Comparison of ENCODE assay signal across 1 cellular context in the genomic region with DNA sequence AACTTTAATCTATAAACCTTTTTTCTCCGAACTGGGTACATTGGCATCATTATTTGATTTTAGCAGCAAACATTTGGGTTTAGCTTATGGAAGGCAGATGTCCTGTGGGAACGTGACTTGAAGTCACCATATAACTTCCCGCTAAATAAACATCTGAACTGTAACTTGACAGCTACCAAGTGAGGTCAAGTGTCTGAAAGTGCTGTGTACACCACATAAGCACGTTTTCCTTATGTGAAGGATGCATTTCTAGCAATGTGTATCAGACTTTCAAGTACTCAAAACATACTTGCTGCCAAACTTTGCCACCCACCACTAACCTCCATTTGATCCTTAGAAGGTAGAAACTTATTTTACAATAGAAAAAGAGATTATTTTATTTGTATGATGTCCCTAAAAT.
TF ChIP-seq lines count a peak whose summit lies in the region.

No MANE protein-coding gene starts in this region.

TF ChIP-seq in HEK293, 187 proteins besides CTCF, POLR2A, EP300 and RAD21 (continued from another document and continues in another):
- TF ChIP-seq ZNF324 (tag by site-specific recombination; IDR thresholded peaks at IDR 0.05) (no peak), KLF7 (tag by site-specific recombination; IDR thresholded peaks at IDR 0.05; ENCODE audit: borderline replicate concordance) (no peak), ZNF174 (tag by site-specific recombination; IDR thresholded peaks at IDR 0.05) (no peak), ZNF121 (tag by site-specific recombination; IDR thresholded peaks at IDR 0.05) (no peak), ZNF155 (tag by site-specific recombination; IDR thresholded peaks at IDR 0.05) (no peak), ZNF114 (tag by site-specific recombination; IDR thresholded peaks at IDR 0.05) (no peak), YY1 (tag by site-specific recombination; IDR thresholded peaks at IDR 0.05) (no peak), ZBTB7A (tag by site-specific recombination; IDR thresholded peaks at IDR 0.05; ENCODE audit: low read depth) (no peak), ZNF274 (IDR thresholded peaks at IDR 0.05; ENCODE audit: low read length) (no peak), ZNF274 (tag by site-specific recombination; IDR thresholded peaks at IDR 0.05; ENCODE audit: borderline replicate concordance) (no peak), ZNF391 (tag by site-specific recombination; IDR thresholded peaks at IDR 0.05; ENCODE audit: borderline replicate concordance, low read depth) (no peak), ZNF133 (tag by site-specific recombination; IDR thresholded peaks at IDR 0.05) (no peak), ZNF169 (tag by site-specific recombination; IDR thresholded peaks at IDR 0.05) (no peak), ZNF785 (tag by site-specific recombination; IDR thresholded peaks at IDR 0.05) (no peak), ZBTB1 (tag by site-specific recombination; IDR thresholded peaks at IDR 0.05) (no peak), MEIS1 (CRISPR knock-in tag; IDR thresholded peaks at IDR 0.05; ENCODE audit: borderline replicate concordance) (no peak), KLF8 (tag by site-specific recombination; IDR thresholded peaks at IDR 0.05) (peak; percentile 39; the same call in 1 of the 2 replicates), ZNF514 (tag by site-specific recombination; IDR thresholded peaks at IDR 0.05) (no peak), ZNF677 (tag by site-specific recombination; IDR thresholded peaks at IDR 0.05) (no peak), OVOL3 (tag by site-specific recombination; IDR thresholded peaks at IDR 0.05) (peak; percentile 100), ZBTB20 (tag by site-specific recombination; IDR thresholded peaks at IDR 0.05) (no peak)
- TF ChIP-seq, protein P1, sequence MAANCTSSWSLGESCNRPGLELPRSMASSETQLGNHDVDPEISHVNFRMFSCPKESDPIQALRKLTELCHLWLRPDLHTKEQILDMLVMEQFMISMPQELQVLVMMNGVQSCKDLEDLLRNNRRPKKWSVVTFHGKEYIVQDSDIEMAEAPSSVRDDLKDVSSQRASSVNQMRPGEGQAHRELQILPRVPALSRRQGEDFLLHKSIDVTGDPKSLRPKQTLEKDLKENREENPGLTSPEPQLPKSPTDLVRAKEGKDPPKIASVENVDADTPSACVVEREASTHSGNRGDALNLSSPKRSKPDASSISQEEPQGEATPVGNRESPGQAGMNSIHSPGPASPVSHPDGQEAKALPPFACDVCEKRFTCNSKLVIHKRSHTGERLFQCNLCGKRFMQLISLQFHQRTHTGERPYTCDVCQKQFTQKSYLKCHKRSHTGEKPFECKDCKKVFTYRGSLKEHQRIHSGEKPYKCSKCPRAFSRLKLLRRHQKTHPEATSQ (tag by site-specific recombination; IDR thresholded peaks at IDR 0.05), result peak; percentile 21; the same call in 1 of the 2 replicates
- TF ChIP-seq, protein P2, sequence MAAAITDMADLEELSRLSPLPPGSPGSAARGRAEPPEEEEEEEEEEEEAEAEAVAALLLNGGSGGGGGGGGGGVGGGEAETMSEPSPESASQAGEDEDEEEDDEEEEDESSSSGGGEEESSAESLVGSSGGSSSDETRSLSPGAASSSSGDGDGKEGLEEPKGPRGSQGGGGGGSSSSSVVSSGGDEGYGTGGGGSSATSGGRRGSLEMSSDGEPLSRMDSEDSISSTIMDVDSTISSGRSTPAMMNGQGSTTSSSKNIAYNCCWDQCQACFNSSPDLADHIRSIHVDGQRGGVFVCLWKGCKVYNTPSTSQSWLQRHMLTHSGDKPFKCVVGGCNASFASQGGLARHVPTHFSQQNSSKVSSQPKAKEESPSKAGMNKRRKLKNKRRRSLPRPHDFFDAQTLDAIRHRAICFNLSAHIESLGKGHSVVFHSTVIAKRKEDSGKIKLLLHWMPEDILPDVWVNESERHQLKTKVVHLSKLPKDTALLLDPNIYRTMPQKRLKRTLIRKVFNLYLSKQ (tag by site-specific recombination; IDR thresholded peaks at IDR 0.05; ENCODE audit: borderline replicate concordance), result no peak
- TF ChIP-seq, protein P3, sequence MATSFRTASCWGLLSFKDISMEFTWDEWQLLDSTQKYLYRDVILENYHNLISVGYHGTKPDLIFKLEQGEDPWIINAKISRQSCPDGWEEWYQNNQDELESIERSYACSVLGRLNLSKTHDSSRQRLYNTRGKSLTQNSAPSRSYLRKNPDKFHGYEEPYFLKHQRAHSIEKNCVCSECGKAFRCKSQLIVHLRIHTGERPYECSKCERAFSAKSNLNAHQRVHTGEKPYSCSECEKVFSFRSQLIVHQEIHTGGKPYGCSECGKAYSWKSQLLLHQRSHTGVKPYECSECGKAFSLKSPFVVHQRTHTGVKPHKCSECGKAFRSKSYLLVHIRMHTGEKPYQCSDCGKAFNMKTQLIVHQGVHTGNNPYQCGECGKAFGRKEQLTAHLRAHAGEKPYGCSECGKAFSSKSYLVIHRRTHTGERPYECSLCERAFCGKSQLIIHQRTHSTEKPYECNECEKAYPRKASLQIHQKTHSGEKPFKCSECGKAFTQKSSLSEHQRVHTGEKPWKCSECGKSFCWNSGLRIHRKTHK (tag by site-specific recombination; IDR thresholded peaks at IDR 0.05), result no peak
- TF ChIP-seq, protein P4, sequence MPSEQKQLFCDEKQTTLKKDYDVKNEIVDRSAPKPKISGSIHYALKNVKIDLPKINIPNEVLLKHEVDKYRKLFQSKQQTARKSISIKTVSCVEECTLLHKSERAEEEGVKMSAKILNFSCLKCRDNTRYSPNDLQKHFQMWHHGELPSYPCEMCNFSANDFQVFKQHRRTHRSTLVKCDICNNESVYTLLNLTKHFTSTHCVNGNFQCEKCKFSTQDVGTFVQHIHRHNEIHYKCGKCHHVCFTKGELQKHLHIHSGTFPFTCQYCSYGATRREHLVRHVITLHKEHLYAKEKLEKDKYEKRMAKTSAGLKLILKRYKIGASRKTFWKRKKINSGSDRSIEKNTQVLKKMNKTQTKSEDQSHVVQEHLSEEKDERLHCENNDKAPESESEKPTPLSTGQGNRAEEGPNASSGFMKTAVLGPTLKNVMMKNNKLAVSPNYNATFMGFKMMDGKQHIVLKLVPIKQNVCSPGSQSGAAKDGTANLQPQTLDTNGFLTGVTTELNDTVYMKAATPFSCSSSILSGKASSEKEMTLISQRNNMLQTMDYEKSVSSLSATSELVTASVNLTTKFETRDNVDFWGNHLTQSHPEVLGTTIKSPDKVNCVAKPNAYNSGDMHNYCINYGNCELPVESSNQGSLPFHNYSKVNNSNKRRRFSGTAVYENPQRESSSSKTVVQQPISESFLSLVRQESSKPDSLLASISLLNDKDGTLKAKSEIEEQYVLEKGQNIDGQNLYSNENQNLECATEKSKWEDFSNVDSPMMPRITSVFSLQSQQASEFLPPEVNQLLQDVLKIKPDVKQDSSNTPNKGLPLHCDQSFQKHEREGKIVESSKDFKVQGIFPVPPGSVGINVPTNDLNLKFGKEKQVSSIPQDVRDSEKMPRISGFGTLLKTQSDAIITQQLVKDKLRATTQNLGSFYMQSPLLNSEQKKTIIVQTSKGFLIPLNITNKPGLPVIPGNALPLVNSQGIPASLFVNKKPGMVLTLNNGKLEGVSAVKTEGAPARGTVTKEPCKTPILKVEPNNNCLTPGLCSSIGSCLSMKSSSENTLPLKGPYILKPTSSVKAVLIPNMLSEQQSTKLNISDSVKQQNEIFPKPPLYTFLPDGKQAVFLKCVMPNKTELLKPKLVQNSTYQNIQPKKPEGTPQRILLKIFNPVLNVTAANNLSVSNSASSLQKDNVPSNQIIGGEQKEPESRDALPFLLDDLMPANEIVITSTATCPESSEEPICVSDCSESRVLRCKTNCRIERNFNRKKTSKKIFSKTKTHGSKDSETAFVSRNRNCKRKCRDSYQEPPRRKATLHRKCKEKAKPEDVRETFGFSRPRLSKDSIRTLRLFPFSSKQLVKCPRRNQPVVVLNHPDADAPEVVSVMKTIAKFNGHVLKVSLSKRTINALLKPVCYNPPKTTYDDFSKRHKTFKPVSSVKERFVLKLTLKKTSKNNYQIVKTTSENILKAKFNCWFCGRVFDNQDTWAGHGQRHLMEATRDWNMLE (tag by site-specific recombination; conservative IDR thresholded peaks at IDR 0.05; ENCODE audit: low read depth), result no peak
- TF ChIP-seq, protein P5, sequence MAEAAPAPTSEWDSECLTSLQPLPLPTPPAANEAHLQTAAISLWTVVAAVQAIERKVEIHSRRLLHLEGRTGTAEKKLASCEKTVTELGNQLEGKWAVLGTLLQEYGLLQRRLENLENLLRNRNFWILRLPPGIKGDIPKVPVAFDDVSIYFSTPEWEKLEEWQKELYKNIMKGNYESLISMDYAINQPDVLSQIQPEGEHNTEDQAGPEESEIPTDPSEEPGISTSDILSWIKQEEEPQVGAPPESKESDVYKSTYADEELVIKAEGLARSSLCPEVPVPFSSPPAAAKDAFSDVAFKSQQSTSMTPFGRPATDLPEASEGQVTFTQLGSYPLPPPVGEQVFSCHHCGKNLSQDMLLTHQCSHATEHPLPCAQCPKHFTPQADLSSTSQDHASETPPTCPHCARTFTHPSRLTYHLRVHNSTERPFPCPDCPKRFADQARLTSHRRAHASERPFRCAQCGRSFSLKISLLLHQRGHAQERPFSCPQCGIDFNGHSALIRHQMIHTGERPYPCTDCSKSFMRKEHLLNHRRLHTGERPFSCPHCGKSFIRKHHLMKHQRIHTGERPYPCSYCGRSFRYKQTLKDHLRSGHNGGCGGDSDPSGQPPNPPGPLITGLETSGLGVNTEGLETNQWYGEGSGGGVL (tag by site-specific recombination; IDR thresholded peaks at IDR 0.05), result no peak
- TF ChIP-seq, protein P6, sequence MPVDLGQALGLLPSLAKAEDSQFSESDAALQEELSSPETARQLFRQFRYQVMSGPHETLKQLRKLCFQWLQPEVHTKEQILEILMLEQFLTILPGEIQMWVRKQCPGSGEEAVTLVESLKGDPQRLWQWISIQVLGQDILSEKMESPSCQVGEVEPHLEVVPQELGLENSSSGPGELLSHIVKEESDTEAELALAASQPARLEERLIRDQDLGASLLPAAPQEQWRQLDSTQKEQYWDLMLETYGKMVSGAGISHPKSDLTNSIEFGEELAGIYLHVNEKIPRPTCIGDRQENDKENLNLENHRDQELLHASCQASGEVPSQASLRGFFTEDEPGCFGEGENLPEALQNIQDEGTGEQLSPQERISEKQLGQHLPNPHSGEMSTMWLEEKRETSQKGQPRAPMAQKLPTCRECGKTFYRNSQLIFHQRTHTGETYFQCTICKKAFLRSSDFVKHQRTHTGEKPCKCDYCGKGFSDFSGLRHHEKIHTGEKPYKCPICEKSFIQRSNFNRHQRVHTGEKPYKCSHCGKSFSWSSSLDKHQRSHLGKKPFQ (tag by site-specific recombination; IDR thresholded peaks at IDR 0.05), result peak; percentile 47; the same call in 1 of the 2 replicates
- TF ChIP-seq, protein P7, sequence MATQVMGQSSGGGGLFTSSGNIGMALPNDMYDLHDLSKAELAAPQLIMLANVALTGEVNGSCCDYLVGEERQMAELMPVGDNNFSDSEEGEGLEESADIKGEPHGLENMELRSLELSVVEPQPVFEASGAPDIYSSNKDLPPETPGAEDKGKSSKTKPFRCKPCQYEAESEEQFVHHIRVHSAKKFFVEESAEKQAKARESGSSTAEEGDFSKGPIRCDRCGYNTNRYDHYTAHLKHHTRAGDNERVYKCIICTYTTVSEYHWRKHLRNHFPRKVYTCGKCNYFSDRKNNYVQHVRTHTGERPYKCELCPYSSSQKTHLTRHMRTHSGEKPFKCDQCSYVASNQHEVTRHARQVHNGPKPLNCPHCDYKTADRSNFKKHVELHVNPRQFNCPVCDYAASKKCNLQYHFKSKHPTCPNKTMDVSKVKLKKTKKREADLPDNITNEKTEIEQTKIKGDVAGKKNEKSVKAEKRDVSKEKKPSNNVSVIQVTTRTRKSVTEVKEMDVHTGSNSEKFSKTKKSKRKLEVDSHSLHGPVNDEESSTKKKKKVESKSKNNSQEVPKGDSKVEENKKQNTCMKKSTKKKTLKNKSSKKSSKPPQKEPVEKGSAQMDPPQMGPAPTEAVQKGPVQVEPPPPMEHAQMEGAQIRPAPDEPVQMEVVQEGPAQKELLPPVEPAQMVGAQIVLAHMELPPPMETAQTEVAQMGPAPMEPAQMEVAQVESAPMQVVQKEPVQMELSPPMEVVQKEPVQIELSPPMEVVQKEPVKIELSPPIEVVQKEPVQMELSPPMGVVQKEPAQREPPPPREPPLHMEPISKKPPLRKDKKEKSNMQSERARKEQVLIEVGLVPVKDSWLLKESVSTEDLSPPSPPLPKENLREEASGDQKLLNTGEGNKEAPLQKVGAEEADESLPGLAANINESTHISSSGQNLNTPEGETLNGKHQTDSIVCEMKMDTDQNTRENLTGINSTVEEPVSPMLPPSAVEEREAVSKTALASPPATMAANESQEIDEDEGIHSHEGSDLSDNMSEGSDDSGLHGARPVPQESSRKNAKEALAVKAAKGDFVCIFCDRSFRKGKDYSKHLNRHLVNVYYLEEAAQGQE (tag by site-specific recombination; IDR thresholded peaks at IDR 0.05), result no peak
- TF ChIP-seq, protein P8, sequence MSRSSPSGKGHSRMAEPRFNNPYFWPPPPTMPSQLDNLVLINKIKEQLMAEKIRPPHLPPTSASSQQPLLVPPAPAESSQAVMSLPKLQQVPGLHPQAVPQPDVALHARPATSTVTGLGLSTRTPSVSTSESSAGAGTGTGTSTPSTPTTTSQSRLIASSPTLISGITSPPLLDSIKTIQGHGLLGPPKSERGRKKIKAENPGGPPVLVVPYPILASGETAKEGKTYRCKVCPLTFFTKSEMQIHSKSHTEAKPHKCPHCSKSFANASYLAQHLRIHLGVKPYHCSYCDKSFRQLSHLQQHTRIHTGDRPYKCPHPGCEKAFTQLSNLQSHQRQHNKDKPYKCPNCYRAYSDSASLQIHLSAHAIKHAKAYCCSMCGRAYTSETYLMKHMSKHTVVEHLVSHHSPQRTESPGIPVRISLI (tag by site-specific recombination; IDR thresholded peaks at IDR 0.05), result no peak
- TF ChIP-seq, protein P9, sequence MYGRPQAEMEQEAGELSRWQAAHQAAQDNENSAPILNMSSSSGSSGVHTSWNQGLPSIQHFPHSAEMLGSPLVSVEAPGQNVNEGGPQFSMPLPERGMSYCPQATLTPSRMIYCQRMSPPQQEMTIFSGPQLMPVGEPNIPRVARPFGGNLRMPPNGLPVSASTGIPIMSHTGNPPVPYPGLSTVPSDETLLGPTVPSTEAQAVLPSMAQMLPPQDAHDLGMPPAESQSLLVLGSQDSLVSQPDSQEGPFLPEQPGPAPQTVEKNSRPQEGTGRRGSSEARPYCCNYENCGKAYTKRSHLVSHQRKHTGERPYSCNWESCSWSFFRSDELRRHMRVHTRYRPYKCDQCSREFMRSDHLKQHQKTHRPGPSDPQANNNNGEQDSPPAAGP (tag by site-specific recombination; IDR thresholded peaks at IDR 0.05), result no peak
- TF ChIP-seq, protein P10, sequence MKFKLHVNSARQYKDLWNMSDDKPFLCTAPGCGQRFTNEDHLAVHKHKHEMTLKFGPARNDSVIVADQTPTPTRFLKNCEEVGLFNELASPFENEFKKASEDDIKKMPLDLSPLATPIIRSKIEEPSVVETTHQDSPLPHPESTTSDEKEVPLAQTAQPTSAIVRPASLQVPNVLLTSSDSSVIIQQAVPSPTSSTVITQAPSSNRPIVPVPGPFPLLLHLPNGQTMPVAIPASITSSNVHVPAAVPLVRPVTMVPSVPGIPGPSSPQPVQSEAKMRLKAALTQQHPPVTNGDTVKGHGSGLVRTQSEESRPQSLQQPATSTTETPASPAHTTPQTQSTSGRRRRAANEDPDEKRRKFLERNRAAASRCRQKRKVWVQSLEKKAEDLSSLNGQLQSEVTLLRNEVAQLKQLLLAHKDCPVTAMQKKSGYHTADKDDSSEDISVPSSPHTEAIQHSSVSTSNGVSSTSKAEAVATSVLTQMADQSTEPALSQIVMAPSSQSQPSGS (tag by site-specific recombination; IDR thresholded peaks at IDR 0.05; ENCODE audit: low read depth), result no peak
- TF ChIP-seq, protein P11, sequence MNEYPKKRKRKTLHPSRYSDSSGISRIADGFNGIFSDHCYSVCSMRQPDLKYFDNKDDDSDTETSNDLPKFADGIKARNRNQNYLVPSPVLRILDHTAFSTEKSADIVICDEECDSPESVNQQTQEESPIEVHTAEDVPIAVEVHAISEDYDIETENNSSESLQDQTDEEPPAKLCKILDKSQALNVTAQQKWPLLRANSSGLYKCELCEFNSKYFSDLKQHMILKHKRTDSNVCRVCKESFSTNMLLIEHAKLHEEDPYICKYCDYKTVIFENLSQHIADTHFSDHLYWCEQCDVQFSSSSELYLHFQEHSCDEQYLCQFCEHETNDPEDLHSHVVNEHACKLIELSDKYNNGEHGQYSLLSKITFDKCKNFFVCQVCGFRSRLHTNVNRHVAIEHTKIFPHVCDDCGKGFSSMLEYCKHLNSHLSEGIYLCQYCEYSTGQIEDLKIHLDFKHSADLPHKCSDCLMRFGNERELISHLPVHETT (tag by site-specific recombination; IDR thresholded peaks at IDR 0.05), result no peak
